In the genomic region with DNA sequence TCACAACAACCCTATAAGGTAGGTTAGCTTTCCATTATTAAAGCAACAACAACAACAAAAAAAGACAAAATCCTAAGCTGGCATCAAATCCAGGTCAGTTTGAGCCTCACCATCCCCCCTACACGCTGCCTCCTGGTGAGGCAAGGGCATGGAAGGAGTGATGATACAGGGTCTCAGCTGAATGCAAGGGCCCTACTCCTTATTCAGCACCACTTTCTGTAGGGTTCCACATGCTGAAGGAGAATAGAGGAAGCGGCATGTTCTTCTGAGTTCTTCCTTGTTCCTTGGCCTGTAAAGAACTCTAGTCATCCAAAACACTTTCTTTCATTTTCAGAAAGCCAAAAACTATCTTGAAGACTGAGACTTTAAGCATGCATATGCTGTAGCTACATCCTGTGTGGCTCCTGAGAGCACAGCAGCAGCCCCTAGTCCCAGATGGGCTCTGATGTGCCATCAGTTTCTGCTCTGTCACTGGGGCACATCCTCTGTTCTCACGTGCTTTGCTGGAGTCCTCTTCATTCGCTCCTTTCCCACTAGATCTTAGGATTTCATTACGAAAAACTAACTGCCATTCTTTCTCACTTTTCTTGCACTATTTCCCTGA, we compare ENCODE assay signal across 15 cellular contexts. TPM values are rescaled to one million over a fixed set of nuclear protein-coding genes. Genes with fewer than 3 reads are reported as not detected.
DNase-seq lines count a peak whose midpoint lies in the region; ATAC-seq lines count a peak whose summit lies in the region.
"Had no signal": no experiment of that assay in that cellular context is flagged by ENCODE, and none has a peak within 500 bp of the region (broad histone marks: within the 10 kb centered on the region; RNA-seq: fewer than 3 reads in every experiment).

No MANE protein-coding gene starts in this region.

- no peak overlapping the region for H4K8ac ChIP-seq in trophoblast cell (ENCODE audit: low read depth, low read length)

- H3K4me2 ChIP-seq in trophoblast cell (ENCODE audit: low read length): no peak overlapping the region

- no peak overlapping the region for H2AFZ ChIP-seq in trophoblast cell (ENCODE audit: insufficient read depth, low read length, poor library complexity)

- H3K36me3 ChIP-seq in trophoblast cell (ENCODE audit: control insufficient read depth in 1 of 2, insufficient read depth in 2 of 2, low read length in 2 of 2): no peaks in the 10 kb centered on the region

- peaks cover 15% of the 10 kb centered on the region for H3K27me3 ChIP-seq in trophoblast cell (ENCODE audit: insufficient read depth, low read length)

- peaks cover 0 to 9% of the 10 kb centered on the region in 2 donors for H3K36me3 Mint-ChIP-seq in activated naive CD4-positive, alpha-beta T cell treated with anti-CD3 and anti-CD28 coated beads, Interleukin-2, amount 50 U/mL, for 72 hours

- H4K12ac ChIP-seq in trophoblast cell (ENCODE audit: low read depth, low read length): no peak overlapping the region

- no peaks in the 10 kb centered on the region for H3K79me2 ChIP-seq in trophoblast cell (ENCODE audit: control insufficient read depth, insufficient read depth, low read length, poor library complexity)

- no peak overlapping the region for H2AK5ac ChIP-seq in trophoblast cell (ENCODE audit: low read length)

- H3K14ac ChIP-seq in trophoblast cell (ENCODE audit: low read length): no peak overlapping the region

- no peak overlapping the region for H4K91ac ChIP-seq in trophoblast cell (ENCODE audit: low read depth, low read length)

- no peak overlapping the region for H2BK5ac ChIP-seq in trophoblast cell (ENCODE audit: low read depth, low read length, poor library complexity)

- ATAC-seq in GM18858 (IDR thresholded peaks at IDR 0.05; ENCODE audit: unreplicated experiment) (peak; percentile 73), GM21390 (IDR thresholded peaks at IDR 0.05; ENCODE audit: unreplicated experiment) (peak; percentile 94), HG03108 (IDR thresholded peaks at IDR 0.05; ENCODE audit: unreplicated experiment) (peak; percentile 88), sciatic nerve (no peak), esophagus mucosa (no peak)
- ATAC-seq in activated naive CD4-positive, alpha-beta T cell treated with anti-CD3 and anti-CD28 coated beads, Interleukin-2, amount 50 U/mL, for 72 hours: peak; percentile 36 to 62
- ATAC-seq: psoas muscle had no signal

- no peak overlapping the region for H3K9ac ChIP-seq in trophoblast cell (ENCODE audit: low read length)

- H3K4me3 ChIP-seq in trophoblast cell (ENCODE audit: low read depth, low read length): no peak overlapping the region
- H3K4me3 ChIP-seq: psoas muscle had no signal

- H3K27ac Mint-ChIP-seq in activated naive CD4-positive, alpha-beta T cell treated with anti-CD3 and anti-CD28 coated beads, Interleukin-2, amount 50 U/mL, for 72 hours: no peak overlapping the region
- H3K27ac Mint-ChIP-seq: activated T-cell treated with anti-CD3 and anti-CD28 coated beads, Interleukin-2, amount 50 U/mL, for 24 hours had no signal

- no peaks in the 10 kb centered on the region for H3K9me3 ChIP-seq in trophoblast cell (ENCODE audit: insufficient read depth, low read depth, low read length)
- H3K9me3 ChIP-seq: psoas muscle had no signal

- H3K23ac ChIP-seq in trophoblast cell (ENCODE audit: low read length): no peak overlapping the region

- no peaks in the 10 kb centered on the region for H3K79me1 ChIP-seq in trophoblast cell (ENCODE audit: low read length)

- H3K18ac ChIP-seq in trophoblast cell (ENCODE audit: low read length): no peak overlapping the region

- no peak overlapping the region for H3K27ac ChIP-seq in trophoblast cell (ENCODE audit: low read depth, low read length)
- H3K27ac ChIP-seq: psoas muscle had no signal

- no peak overlapping the region for H3K4ac ChIP-seq in trophoblast cell (ENCODE audit: low read depth, low read length)

- H2BK120ac ChIP-seq in trophoblast cell (ENCODE audit: insufficient read depth, low read length, poor library complexity): no peak overlapping the region

- H2BK12ac ChIP-seq in trophoblast cell (ENCODE audit: low read length): no peak overlapping the region

- no peak for DNase-seq in activated naive CD4-positive, alpha-beta T cell treated with anti-CD3 and anti-CD28 coated beads, Interleukin-2, amount 50 U/mL, for 72 hours (ENCODE audit: low spot score in 2 of 2)
- DNase-seq in glomerular visceral epithelial cell (ENCODE audit: extremely low spot score): no peak
- DNase-seq in sciatic nerve (ENCODE audit: low spot score): no peak
- no peak for DNase-seq in trophoblast cell
- DNase-seq: activated T-cell treated with anti-CD3 and anti-CD28 coated beads, Interleukin-2, amount 50 U/mL, for 24 hours; cerebellar nuclear complex; Kasumi-1; NCI-H524 treated with DMSO at 0.1 percent for 48 hours; psoas muscle; SW 1271 had no signal

- no peaks in the 10 kb centered on the region for H3K9me3 Mint-ChIP-seq in activated naive CD4-positive, alpha-beta T cell treated with anti-CD3 and anti-CD28 coated beads, Interleukin-2, amount 50 U/mL, for 72 hours
- H3K9me3 Mint-ChIP-seq: activated T-cell treated with anti-CD3 and anti-CD28 coated beads, Interleukin-2, amount 50 U/mL, for 24 hours had no signal

- intact Hi-C loops in sciatic nerve (cut with DNase I): no loop called here

- no CpG with 5 or more reads among the region's 5 CpGs for WGBS in trophoblast cell (ENCODE audit: extremely low coverage, insufficient coverage, insufficient read length)

- H3K4me1 ChIP-seq in trophoblast cell (ENCODE audit: control insufficient read depth in 1 of 2, insufficient read depth in 2 of 2, low read length in 2 of 2): no peaks in the 10 kb centered on the region
- H3K4me1 ChIP-seq: psoas muscle had no signal

RNA-seq across cellular contexts. Expression of gene ILDR2, which starts 6.2 kb away (rescaled TPM):
- total RNA-seq in activated naive CD4-positive, alpha-beta T cell treated with anti-CD3 and anti-CD28 coated beads, Interleukin-2, amount 50 U/mL, for 72 hours: 10 to 100 TPM; 10.2 to 14.6 TPM
- total RNA-seq in sciatic nerve (6.7 TPM), esophagus mucosa (0.08 TPM)
- polyA plus RNA-seq in trophoblast cell (2013): 0.32 and 0.38 TPM in 2 replicates

RNA-seq across cellular contexts. Expression of gene MAEL, which starts 19.9 kb away (rescaled TPM):
- not detected for total RNA-seq in activated naive CD4-positive, alpha-beta T cell treated with anti-CD3 and anti-CD28 coated beads, Interleukin-2, amount 50 U/mL, for 72 hours
- 0.62 TPM for total RNA-seq in sciatic nerve
- polyA plus RNA-seq in trophoblast cell (2013): 0.03 TPM in 1 of 2 replicates, not detected in the other
- total RNA-seq in esophagus mucosa: 0.24 TPM
- total RNA-seq: H4, psoas muscle had no signal

Comparison
In these comparisons a context has a peak if more than half of its experiments do, and no peak if none do; other contexts are left out.
1. ATAC-seq: peak in GM18858 (single experiment), GM21390 (single experiment), HG03108 (single experiment) and activated naive CD4-positive, alpha-beta T cell treated with anti-CD3 and anti-CD28 coated beads, Interleukin-2, amount 50 U/mL, for 72 hours (2 of 2); none in sciatic nerve (single experiment) and esophagus mucosa (single experiment).